In genomic region chr2:69188174-69188900, GRCh38 we compare ENCODE assay signal across 27 cellular contexts.
DNase-seq lines count a peak whose midpoint lies in the region; ATAC-seq and TF ChIP-seq lines count a peak whose summit lies in the region.
"Had no signal": no experiment of that assay in that cellular context is flagged by ENCODE, and none has a peak within 500 bp of the region (broad histone marks: within the 10 kb centered on the region; RNA-seq: fewer than 3 reads in every experiment).

No MANE protein-coding gene starts in this region.

- H3K4me3 ChIP-seq in ascending aorta: no peak overlapping the region
- H3K4me3 ChIP-seq in neural progenitor cell: no peak overlapping the region
- H3K4me3 ChIP-seq: cardiac muscle cell, GM23338, psoas muscle, sigmoid colon had no signal

- H3K4me1 ChIP-seq in ascending aorta (peaks cover 0 to 29% of the 10 kb centered on the region in 2 donors), neural progenitor cell (peaks cover 5% of the 10 kb centered on the region)
- H3K4me1 ChIP-seq: psoas muscle had no signal

- no peak for ATAC-seq in HG03378 (IDR thresholded peaks at IDR 0.05; ENCODE audit: unreplicated experiment)
- ATAC-seq: activated CD8-positive, alpha-beta T cell treated with anti-CD3 and anti-CD28 coated beads, Interleukin-2, amount 10 ng/mL, durations not matched to agents 7 days and 5 days; CD8-positive, alpha-beta T cell; GM23338; left colon; psoas muscle; stimulated activated naive CD8-positive, alpha-beta T cell treated with anti-CD3 and anti-CD28 coated beads, Interleukin-15, Interleukin-2, amounts not matched to agents 100 U/mL and 50 U/mL, for 24 hours had no signal

- H3K36me3 ChIP-seq in ascending aorta (peaks cover 4 to 30% of the 10 kb centered on the region in 2 donors), neural progenitor cell (no peaks in the 10 kb centered on the region)

- no peaks in the 10 kb centered on the region for H3K9me3 Mint-ChIP-seq in neural progenitor cell
- H3K9me3 Mint-ChIP-seq: CD8-positive, alpha-beta T cell; GM23338; memory B cell; T-helper 1 cell treated with Interleukin-12 subunit alpha and Interleukin-12 subunit beta and Interleukin-4 antibody, amounts not matched to agents 30 μg/mL and 1 μg/mL, for 36 hours had no signal

- H3K79me2 ChIP-seq in neural progenitor cell (ENCODE audit: low read depth): no peaks in the 10 kb centered on the region

- H3K36me3 Mint-ChIP-seq in neural progenitor cell: peaks cover 29% of the 10 kb centered on the region
- H3K36me3 Mint-ChIP-seq: activated naive CD8-positive, alpha-beta T cell; CD8-positive, alpha-beta T cell; memory B cell had no signal

- no peak overlapping the region for H2AFZ ChIP-seq in neural progenitor cell (replicated peaks)
- H2AFZ ChIP-seq: GM23338 had no signal

- intact Hi-C loops in ascending aorta (cut with DNase I): no loop called here

- H3K9me3 ChIP-seq in ascending aorta (no peaks in the 10 kb centered on the region), neural progenitor cell (ENCODE audit: low read depth) (no peaks in the 10 kb centered on the region)
- H3K9me3 ChIP-seq: psoas muscle, sigmoid colon, SK-N-SH had no signal

- peak overlapping the region; percentile 30 to 41 for H3K27ac ChIP-seq in ascending aorta
- H3K27ac ChIP-seq in neural progenitor cell: no peak overlapping the region
- H3K27ac ChIP-seq: cardiac muscle cell, psoas muscle had no signal

- H3K4me2 ChIP-seq in neural progenitor cell: no peak overlapping the region
- H3K4me2 ChIP-seq: GM23338, SK-N-SH had no signal

- no peak for TF ChIP-seq CTCF in ascending aorta (IDR thresholded peaks at IDR 0.05)
- TF ChIP-seq CTCF in neural progenitor cell (IDR thresholded peaks at IDR 0.05): no peak

- H4K20me1 ChIP-seq in neural progenitor cell (ENCODE audit: low read depth): no peaks in the 10 kb centered on the region

- H3K4me3 Mint-ChIP-seq in neural progenitor cell: no peak overlapping the region
- H3K4me3 Mint-ChIP-seq: activated CD8-positive, alpha-beta T cell treated with anti-CD3 and anti-CD28 coated beads, Interleukin-2, amount 10 ng/mL, durations not matched to agents 7 days and 5 days; activated naive CD8-positive, alpha-beta T cell; CD8-positive, alpha-beta T cell; GM23338; memory B cell; T-helper 1 cell treated with Interleukin-12 subunit alpha and Interleukin-12 subunit beta and Interleukin-4 antibody, amounts not matched to agents 30 μg/mL and 1 μg/mL, for 36 hours had no signal

- H3K27ac Mint-ChIP-seq in neural progenitor cell: peak overlapping the region; percentile 8
- H3K27ac Mint-ChIP-seq: activated CD8-positive, alpha-beta T cell treated with anti-CD3 and anti-CD28 coated beads, Interleukin-2, amount 10 ng/mL, durations not matched to agents 7 days and 5 days; activated naive CD8-positive, alpha-beta T cell; CD8-positive, alpha-beta T cell; GM23338; memory B cell; T-helper 1 cell treated with Interleukin-12 subunit alpha and Interleukin-12 subunit beta and Interleukin-4 antibody, amounts not matched to agents 30 μg/mL and 1 μg/mL, for 36 hours had no signal

- H3K4me1 Mint-ChIP-seq in neural progenitor cell: peaks cover 3% of the 10 kb centered on the region
- H3K4me1 Mint-ChIP-seq: memory B cell had no signal

- no peak overlapping the region for H3K9ac ChIP-seq in neural progenitor cell
- H3K9ac ChIP-seq: SK-N-SH had no signal

- DNase-seq in NCI-H1417 (lab: John Stamatoyannopoulos, UW): peak; percentile 3 to 71 (median 63)
- no peak for DNase-seq in NCI-H1417 treated with DMSO at 0.1 percent for 48 hours (lab: John Stamatoyannopoulos, UW)
- DNase-seq in NCI-H128 (lab: John Stamatoyannopoulos, UW; ENCODE audit: unreplicated experiment): peak; percentile 9
- no peak for DNase-seq in ascending aorta (ENCODE audit: low spot score in 2 of 2)
- DNase-seq in neural progenitor cell (ENCODE audit: low spot score): no peak
- DNase-seq in stimulated activated CD4-positive, alpha-beta T cell treated with anti-CD3 and anti-CD28 coated beads, Interleukin-4, amount 100 ng/mL, for 1 hour: no peak
- DNase-seq in NCI-H748 (lab: John Stamatoyannopoulos, UW; ENCODE audit: unreplicated experiment): no peak
- DNase-seq: activated CD4-positive, alpha-beta T cell treated with anti-CD3 and anti-CD28 coated beads for 1 hour; activated CD8-positive, alpha-beta T cell treated with anti-CD3 and anti-CD28 coated beads, Interleukin-2, amount 10 ng/mL, durations not matched to agents 7 days and 5 days; activated T-cell treated with anti-CD3 and anti-CD28 coated beads for 4 hours; CD8-positive, alpha-beta T cell; cortex of kidney; DMS153; NCI-H1930; NCI-H510A treated with DMSO at 0.1 percent for 48 hours; psoas muscle; sigmoid colon; SK-N-SH; stimulated activated CD4-positive, alpha-beta T cell treated with anti-CD3 and anti-CD28 coated beads, Interleukin-15, amount 100 ng/mL, for 24 hours; stimulated activated naive CD8-positive, alpha-beta T cell treated with anti-CD3 and anti-CD28 coated beads, Interleukin-15, Interleukin-2, amounts not matched to agents 100 U/mL and 50 U/mL, for 24 hours had no signal

- H3K27me3 Mint-ChIP-seq in neural progenitor cell (ENCODE audit: insufficient read depth, low read depth): no peaks in the 10 kb centered on the region
- H3K27me3 Mint-ChIP-seq: activated naive CD8-positive, alpha-beta T cell had no signal

- no peaks in the 10 kb centered on the region for H3K27me3 ChIP-seq in ascending aorta
- H3K27me3 ChIP-seq in neural progenitor cell: no peaks in the 10 kb centered on the region
- H3K27me3 ChIP-seq: cardiac muscle cell, sigmoid colon had no signal

- H3F3A ChIP-seq in neural progenitor cell (ENCODE audit: low read depth): no peaks in the 10 kb centered on the region

Comparison
In these comparisons a context has a peak if more than half of its experiments do, and no peak if none do; other contexts are left out.
1. DNase-seq: peak in NCI-H1417 (3 of 3) and NCI-H128 (single experiment); none in NCI-H1417 treated with DMSO at 0.1 percent for 48 hours (single experiment), ascending aorta (0 of 2), neural progenitor cell (single experiment), stimulated activated CD4-positive, alpha-beta T cell treated with anti-CD3 and anti-CD28 coated beads, Interleukin-4, amount 100 ng/mL, for 1 hour (single experiment) and NCI-H748 (single experiment).